ENCODE assay signal across 9 cellular contexts in the genomic region with DNA sequence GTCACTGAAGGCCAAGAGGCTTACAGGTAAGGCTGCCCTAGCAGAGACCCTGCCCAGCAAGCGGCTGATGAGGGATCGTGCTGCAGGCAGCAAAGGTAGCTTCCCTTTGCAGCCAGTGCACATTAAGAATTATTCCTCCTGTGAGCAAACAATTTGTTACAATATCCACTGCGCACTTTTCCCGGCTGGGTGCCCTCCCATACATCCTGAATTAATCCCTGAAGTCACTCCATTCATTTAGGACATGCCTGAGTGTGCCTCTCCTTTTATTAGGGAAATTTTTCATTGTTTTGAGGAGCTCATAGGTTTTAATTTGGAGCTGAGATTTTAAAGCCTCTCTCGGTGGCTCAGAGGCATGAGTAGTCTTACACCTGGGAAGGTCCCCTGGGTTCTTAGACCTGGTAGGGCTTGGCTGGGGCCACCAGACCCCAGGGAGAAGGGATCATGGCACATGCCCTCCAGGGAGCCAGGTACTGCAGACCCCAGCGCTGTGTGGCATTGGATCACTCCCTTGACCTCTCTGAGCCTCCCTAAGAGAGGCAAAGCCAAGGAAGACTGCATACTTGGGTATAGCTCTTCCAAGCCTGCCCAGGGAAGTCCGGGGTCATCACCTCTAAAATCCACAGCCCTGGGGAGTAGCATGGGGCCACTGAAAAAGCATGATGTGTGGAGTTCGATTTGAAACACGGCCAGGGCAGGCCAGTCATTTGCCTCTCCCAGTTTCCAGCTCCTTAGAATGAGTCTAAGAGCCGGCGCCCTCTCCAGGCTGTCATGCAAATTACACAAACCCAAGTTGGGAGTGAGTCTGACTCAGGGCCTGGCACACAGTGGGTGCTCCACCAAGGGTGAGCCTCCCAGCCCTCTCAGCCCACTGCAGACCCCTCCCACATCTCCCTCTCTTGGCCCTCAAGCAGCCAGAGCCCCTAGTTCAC.
DNase-seq lines count a peak whose midpoint lies in the region; ATAC-seq, FAIRE-seq and TF ChIP-seq lines count a peak whose summit lies in the region.
"Had no signal": no experiment of that assay in that cellular context is flagged by ENCODE, and none has a peak within 500 bp of the region (broad histone marks: within the 10 kb centered on the region; RNA-seq: fewer than 3 reads in every experiment).

No MANE protein-coding gene starts in this region.

- TF ChIP-seq CTCF in WTC11 (IDR thresholded peaks at IDR 0.05), result peak; percentile 58
- no peak for TF ChIP-seq CTCF in mucosa of descending colon (IDR thresholded peaks at IDR 0.05)
- TF ChIP-seq CTCF in CD14-positive monocyte (IDR thresholded peaks at IDR 0.05), result no peak

- no peaks in the 10 kb centered on the region for H3K27me3 Mint-ChIP-seq in WTC11 (ENCODE audit: low read depth)
- peaks cover 3 to 10% (median 3%) of the 10 kb centered on the region in 3 donors for H3K27me3 Mint-ChIP-seq in CD14-positive monocyte (ENCODE audit: low read depth in 3 of 3)

- ATAC-seq in WTC11 (peak; percentile 79), mucosa of descending colon (peak; percentile 44)

- H3K4me1 Mint-ChIP-seq in WTC11, result peaks cover 20% of the 10 kb centered on the region
- no peaks in the 10 kb centered on the region for H3K4me1 Mint-ChIP-seq in CD14-positive monocyte

- peak; percentile 3 for DNase-seq in NCI-H2227 (lab: John Stamatoyannopoulos, UW; ENCODE audit: unreplicated experiment)
- DNase-seq in NCI-H2227 treated with DMSO at 0.1 percent for 48 hours (lab: John Stamatoyannopoulos, UW), result no peak
- peak; percentile 22 for DNase-seq in HTR-8/SVneo (ENCODE audit: insufficient read length, low spot score)
- DNase-seq in WTC11 (ENCODE audit: low spot score), result peak; percentile 79
- DNase-seq in mucosa of descending colon, result peak in 1 of 3 donors; percentile 9
- DNase-seq in CD14-positive monocyte (ENCODE audit: low spot score), result no peak
- DNase-seq in posterior vena cava (ENCODE audit: low spot score), result no peak
- no peak for DNase-seq in ecto neural progenitor cell (ENCODE audit: low spot score)

- intact Hi-C loops in mucosa of descending colon (cut with DNase I, micrococcal nuclease), result no loop called here
- intact Hi-C loops in CD14-positive monocyte (cut with micrococcal nuclease), result no loop called here
- intact Hi-C loops in posterior vena cava (cut with DNase I), result loop anchor here in 1 of 2 donors (5.0 to 10.0 kb wide), 2 partner anchors 100 to 1028 kb away; a partner anchor contains a TSS

- H3K9me3 Mint-ChIP-seq in WTC11 (peaks cover 5% of the 10 kb centered on the region), CD14-positive monocyte (peaks cover 0 to 7% (median 0%) of the 10 kb centered on the region in 7 donors)

- CTCF ChIA-PET in WTC11 (lab: Charles Lee), result interaction anchor here (0.6 to 3.6 kb wide), 67 partner anchors 8 to 610 kb away, joined by 3 to 37 read pairs (median 5); a partner anchor contains a TSS

- no peak for FAIRE-seq in HTR-8/SVneo (lab: Jason Lieb, UNC)

- H3K36me3 Mint-ChIP-seq in WTC11 (no peaks in the 10 kb centered on the region; the same call in 1 of the 2 replicates), CD14-positive monocyte (no peaks in the 10 kb centered on the region)

- H3K36me3 ChIP-seq in mucosa of descending colon (ENCODE audit: low read depth), result no peaks in the 10 kb centered on the region
- H3K36me3 ChIP-seq: BLaER1 treated with 17β-estradiol and CSF1 and Interleukin-3, amounts not matched to agents 10 nM and 100 nM had no signal

- H3K4me3 Mint-ChIP-seq in WTC11 (no peak overlapping the region), CD14-positive monocyte (no peak overlapping the region)

- H3K27ac Mint-ChIP-seq in WTC11 (no peak overlapping the region), CD14-positive monocyte (no peak overlapping the region)

- POLR2A ChIA-PET in WTC11 (lab: Charles Lee), result no interaction called here

- no peaks in the 10 kb centered on the region for H3K9me3 ChIP-seq in mucosa of descending colon

- H3K4me3 ChIP-seq in mucosa of descending colon, result no peak overlapping the region
- H3K4me3 ChIP-seq: BLaER1 treated with 17β-estradiol and CSF1 and Interleukin-3, amounts not matched to agents 10 nM and 100 nM had no signal

- H3K4me1 ChIP-seq in mucosa of descending colon (ENCODE audit: low read depth), result no peaks in the 10 kb centered on the region
- H3K4me1 ChIP-seq: BLaER1 treated with 17β-estradiol and CSF1 and Interleukin-3, amounts not matched to agents 10 nM and 100 nM had no signal

TF ChIP-seq in WTC11, 78 proteins besides CTCF, POLR2A, EP300 and RAD21:
- TF ChIP-seq, protein P1, sequence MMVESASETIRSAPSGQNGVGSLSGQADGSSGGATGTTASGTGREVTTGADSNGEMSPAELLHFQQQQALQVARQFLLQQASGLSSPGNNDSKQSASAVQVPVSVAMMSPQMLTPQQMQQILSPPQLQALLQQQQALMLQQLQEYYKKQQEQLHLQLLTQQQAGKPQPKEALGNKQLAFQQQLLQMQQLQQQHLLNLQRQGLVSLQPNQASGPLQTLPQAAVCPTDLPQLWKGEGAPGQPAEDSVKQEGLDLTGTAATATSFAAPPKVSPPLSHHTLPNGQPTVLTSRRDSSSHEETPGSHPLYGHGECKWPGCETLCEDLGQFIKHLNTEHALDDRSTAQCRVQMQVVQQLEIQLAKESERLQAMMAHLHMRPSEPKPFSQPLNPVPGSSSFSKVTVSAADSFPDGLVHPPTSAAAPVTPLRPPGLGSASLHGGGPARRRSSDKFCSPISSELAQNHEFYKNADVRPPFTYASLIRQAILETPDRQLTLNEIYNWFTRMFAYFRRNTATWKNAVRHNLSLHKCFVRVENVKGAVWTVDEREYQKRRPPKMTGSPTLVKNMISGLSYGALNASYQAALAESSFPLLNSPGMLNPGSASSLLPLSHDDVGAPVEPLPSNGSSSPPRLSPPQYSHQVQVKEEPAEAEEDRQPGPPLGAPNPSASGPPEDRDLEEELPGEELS (CRISPR knock-in tag; IDR thresholded peaks at IDR 0.05), result no peak
- TF ChIP-seq MXD4 (CRISPR knock-in tag; IDR thresholded peaks at IDR 0.05; ENCODE audit: borderline replicate concordance) (no peak), RORB (CRISPR knock-in tag; IDR thresholded peaks at IDR 0.05) (no peak), FOXK1 (CRISPR knock-in tag; IDR thresholded peaks at IDR 0.05) (no peak), PRRX2 (CRISPR knock-in tag; IDR thresholded peaks at IDR 0.05) (no peak), GTF2I (CRISPR knock-in tag; conservative IDR thresholded peaks at IDR 0.05) (peak; percentile 64), ZNF121 (CRISPR knock-in tag; IDR thresholded peaks at IDR 0.05) (peak; percentile 85), SMAD3 (CRISPR knock-in tag; IDR thresholded peaks at IDR 0.05; ENCODE audit: borderline replicate concordance) (no peak), NFE2L1 (CRISPR knock-in tag; IDR thresholded peaks at IDR 0.05) (no peak)
- TF ChIP-seq, protein P2, sequence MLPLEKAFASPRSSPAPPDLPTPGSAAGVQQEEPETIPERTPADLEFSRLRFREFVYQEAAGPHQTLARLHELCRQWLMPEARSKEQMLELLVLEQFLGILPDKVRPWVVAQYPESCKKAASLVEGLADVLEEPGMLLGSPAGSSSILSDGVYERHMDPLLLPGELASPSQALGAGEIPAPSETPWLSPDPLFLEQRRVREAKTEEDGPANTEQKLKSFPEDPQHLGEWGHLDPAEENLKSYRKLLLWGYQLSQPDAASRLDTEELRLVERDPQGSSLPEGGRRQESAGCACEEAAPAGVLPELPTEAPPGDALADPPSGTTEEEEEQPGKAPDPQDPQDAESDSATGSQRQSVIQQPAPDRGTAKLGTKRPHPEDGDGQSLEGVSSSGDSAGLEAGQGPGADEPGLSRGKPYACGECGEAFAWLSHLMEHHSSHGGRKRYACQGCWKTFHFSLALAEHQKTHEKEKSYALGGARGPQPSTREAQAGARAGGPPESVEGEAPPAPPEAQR (CRISPR knock-in tag; IDR thresholded peaks at IDR 0.05), result no peak
- TF ChIP-seq, protein P3, sequence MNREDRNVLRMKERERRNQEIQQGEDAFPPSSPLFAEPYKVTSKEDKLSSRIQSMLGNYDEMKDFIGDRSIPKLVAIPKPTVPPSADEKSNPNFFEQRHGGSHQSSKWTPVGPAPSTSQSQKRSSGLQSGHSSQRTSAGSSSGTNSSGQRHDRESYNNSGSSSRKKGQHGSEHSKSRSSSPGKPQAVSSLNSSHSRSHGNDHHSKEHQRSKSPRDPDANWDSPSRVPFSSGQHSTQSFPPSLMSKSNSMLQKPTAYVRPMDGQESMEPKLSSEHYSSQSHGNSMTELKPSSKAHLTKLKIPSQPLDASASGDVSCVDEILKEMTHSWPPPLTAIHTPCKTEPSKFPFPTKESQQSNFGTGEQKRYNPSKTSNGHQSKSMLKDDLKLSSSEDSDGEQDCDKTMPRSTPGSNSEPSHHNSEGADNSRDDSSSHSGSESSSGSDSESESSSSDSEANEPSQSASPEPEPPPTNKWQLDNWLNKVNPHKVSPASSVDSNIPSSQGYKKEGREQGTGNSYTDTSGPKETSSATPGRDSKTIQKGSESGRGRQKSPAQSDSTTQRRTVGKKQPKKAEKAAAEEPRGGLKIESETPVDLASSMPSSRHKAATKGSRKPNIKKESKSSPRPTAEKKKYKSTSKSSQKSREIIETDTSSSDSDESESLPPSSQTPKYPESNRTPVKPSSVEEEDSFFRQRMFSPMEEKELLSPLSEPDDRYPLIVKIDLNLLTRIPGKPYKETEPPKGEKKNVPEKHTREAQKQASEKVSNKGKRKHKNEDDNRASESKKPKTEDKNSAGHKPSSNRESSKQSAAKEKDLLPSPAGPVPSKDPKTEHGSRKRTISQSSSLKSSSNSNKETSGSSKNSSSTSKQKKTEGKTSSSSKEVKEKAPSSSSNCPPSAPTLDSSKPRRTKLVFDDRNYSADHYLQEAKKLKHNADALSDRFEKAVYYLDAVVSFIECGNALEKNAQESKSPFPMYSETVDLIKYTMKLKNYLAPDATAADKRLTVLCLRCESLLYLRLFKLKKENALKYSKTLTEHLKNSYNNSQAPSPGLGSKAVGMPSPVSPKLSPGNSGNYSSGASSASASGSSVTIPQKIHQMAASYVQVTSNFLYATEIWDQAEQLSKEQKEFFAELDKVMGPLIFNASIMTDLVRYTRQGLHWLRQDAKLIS (CRISPR knock-in tag; IDR thresholded peaks at IDR 0.05; ENCODE audit: borderline replicate concordance), result no peak

Comparison
In these comparisons a context has a peak if more than half of its experiments do, and no peak if none do; other contexts are left out.
1. DNase-seq: peak in NCI-H2227 (single experiment), HTR-8/SVneo (single experiment) and WTC11 (single experiment); none in NCI-H2227 treated with DMSO at 0.1 percent for 48 hours (single experiment), CD14-positive monocyte (single experiment), posterior vena cava (single experiment) and ecto neural progenitor cell (single experiment).